2 cellular contexts compared by ENCODE assay signal in the genomic region with DNA sequence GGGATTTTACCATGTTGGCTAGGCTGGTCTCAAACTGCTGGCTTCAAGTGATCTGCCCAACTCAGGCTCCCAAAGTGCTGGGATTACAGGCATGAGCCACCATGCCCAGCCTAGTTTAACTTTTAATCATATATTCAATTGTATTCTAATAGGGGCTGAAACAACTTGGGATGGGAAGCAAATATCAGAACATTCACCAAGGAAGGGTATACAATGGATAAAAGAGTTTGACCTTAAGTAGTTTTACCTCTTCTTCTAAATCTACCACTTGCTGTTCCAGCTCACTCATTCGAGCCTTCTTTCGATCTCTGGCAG.
TF ChIP-seq lines count a peak whose summit lies in the region.

No MANE protein-coding gene starts in this region.

TF ChIP-seq in SK-N-SH, 30 proteins besides CTCF, POLR2A, EP300 and RAD21 (continued from another document):
- TF ChIP-seq, protein P1, sequence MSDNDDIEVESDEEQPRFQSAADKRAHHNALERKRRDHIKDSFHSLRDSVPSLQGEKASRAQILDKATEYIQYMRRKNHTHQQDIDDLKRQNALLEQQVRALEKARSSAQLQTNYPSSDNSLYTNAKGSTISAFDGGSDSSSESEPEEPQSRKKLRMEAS (IDR thresholded peaks at IDR 0.05; ENCODE audit: low read depth), result no peak
- TF ChIP-seq MXI1 (IDR thresholded peaks at IDR 0.05; ENCODE audit: low read depth, low read length), result no peak
- TF ChIP-seq SMC3 (IDR thresholded peaks at IDR 0.05; ENCODE audit: low read depth, low read length), result no peak
- TF ChIP-seq RXRA (IDR thresholded peaks at IDR 0.05; ENCODE audit: borderline replicate concordance, low read depth), result no peak
- TF ChIP-seq, protein P2, sequence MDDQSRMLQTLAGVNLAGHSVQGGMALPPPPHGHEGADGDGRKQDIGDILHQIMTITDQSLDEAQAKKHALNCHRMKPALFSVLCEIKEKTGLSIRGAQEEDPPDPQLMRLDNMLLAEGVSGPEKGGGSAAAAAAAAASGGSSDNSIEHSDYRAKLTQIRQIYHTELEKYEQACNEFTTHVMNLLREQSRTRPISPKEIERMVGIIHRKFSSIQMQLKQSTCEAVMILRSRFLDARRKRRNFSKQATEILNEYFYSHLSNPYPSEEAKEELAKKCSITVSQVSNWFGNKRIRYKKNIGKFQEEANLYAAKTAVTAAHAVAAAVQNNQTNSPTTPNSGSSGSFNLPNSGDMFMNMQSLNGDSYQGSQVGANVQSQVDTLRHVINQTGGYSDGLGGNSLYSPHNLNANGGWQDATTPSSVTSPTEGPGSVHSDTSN (IDR thresholded peaks at IDR 0.05), result no peak
- no peak for TF ChIP-seq SIN3A (IDR thresholded peaks at IDR 0.05; ENCODE audit: borderline replicate concordance, low read depth, low read length)
- TF ChIP-seq, protein P3, sequence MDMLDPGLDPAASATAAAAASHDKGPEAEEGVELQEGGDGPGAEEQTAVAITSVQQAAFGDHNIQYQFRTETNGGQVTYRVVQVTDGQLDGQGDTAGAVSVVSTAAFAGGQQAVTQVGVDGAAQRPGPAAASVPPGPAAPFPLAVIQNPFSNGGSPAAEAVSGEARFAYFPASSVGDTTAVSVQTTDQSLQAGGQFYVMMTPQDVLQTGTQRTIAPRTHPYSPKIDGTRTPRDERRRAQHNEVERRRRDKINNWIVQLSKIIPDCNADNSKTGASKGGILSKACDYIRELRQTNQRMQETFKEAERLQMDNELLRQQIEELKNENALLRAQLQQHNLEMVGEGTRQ (IDR thresholded peaks at IDR 0.05; ENCODE audit: borderline replicate concordance, low read depth, low read length), result no peak
- TF ChIP-seq ELF1 (IDR thresholded peaks at IDR 0.05), result no peak
- no peak for TF ChIP-seq EZH2phosphoT487 (IDR thresholded peaks at IDR 0.05; ENCODE audit: borderline replicate concordance, low read depth)

TF ChIP-seq in SK-N-SH treated with all-trans-retinoic acid at 6 μM for 48 hours, 23 proteins besides CTCF, POLR2A, EP300 and RAD21:
- TF ChIP-seq, protein P4, sequence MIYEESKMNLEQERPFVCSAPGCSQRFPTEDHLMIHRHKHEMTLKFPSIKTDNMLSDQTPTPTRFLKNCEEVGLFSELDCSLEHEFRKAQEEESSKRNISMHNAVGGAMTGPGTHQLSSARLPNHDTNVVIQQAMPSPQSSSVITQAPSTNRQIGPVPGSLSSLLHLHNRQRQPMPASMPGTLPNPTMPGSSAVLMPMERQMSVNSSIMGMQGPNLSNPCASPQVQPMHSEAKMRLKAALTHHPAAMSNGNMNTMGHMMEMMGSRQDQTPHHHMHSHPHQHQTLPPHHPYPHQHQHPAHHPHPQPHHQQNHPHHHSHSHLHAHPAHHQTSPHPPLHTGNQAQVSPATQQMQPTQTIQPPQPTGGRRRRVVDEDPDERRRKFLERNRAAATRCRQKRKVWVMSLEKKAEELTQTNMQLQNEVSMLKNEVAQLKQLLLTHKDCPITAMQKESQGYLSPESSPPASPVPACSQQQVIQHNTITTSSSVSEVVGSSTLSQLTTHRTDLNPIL (CRISPR knock-in tag; IDR thresholded peaks at IDR 0.05; ENCODE audit: low read depth), result no peak
- TF ChIP-seq ZNF70 (CRISPR knock-in tag; IDR thresholded peaks at IDR 0.05), result no peak
- TF ChIP-seq, protein P5, sequence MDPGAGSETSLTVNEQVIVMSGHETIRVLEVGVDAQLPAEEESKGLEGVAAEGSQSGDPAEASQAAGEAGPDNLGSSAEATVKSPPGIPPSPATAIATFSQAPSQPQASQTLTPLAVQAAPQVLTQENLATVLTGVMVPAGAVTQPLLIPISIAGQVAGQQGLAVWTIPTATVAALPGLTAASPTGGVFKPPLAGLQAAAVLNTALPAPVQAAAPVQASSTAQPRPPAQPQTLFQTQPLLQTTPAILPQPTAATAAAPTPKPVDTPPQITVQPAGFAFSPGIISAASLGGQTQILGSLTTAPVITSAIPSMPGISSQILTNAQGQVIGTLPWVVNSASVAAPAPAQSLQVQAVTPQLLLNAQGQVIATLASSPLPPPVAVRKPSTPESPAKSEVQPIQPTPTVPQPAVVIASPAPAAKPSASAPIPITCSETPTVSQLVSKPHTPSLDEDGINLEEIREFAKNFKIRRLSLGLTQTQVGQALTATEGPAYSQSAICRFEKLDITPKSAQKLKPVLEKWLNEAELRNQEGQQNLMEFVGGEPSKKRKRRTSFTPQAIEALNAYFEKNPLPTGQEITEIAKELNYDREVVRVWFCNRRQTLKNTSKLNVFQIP (CRISPR knock-in tag; IDR thresholded peaks at IDR 0.05; ENCODE audit: borderline replicate concordance, low read depth), result no peak
- TF ChIP-seq GLIS3 (CRISPR knock-in tag; IDR thresholded peaks at IDR 0.05), result no peak
- no peak for TF ChIP-seq ARNTL (CRISPR knock-in tag; IDR thresholded peaks at IDR 0.05; ENCODE audit: borderline replicate concordance, low read depth)
- TF ChIP-seq BACH2 (CRISPR knock-in tag; IDR thresholded peaks at IDR 0.05; ENCODE audit: borderline replicate concordance), result no peak
- no peak for TF ChIP-seq TCF4 (CRISPR knock-in tag; IDR thresholded peaks at IDR 0.05; ENCODE audit: borderline replicate concordance)
- TF ChIP-seq ZFP3 (CRISPR knock-in tag; IDR thresholded peaks at IDR 0.05), result no peak
- TF ChIP-seq, protein P6, sequence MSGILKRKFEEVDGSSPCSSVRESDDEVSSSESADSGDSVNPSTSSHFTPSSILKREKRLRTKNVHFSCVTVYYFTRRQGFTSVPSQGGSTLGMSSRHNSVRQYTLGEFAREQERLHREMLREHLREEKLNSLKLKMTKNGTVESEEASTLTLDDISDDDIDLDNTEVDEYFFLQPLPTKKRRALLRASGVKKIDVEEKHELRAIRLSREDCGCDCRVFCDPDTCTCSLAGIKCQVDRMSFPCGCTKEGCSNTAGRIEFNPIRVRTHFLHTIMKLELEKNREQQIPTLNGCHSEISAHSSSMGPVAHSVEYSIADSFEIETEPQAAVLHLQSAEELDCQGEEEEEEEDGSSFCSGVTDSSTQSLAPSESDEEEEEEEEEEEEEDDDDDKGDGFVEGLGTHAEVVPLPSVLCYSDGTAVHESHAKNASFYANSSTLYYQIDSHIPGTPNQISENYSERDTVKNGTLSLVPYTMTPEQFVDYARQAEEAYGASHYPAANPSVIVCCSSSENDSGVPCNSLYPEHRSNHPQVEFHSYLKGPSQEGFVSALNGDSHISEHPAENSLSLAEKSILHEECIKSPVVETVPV (CRISPR knock-in tag; IDR thresholded peaks at IDR 0.05), result no peak
- TF ChIP-seq, protein P7, sequence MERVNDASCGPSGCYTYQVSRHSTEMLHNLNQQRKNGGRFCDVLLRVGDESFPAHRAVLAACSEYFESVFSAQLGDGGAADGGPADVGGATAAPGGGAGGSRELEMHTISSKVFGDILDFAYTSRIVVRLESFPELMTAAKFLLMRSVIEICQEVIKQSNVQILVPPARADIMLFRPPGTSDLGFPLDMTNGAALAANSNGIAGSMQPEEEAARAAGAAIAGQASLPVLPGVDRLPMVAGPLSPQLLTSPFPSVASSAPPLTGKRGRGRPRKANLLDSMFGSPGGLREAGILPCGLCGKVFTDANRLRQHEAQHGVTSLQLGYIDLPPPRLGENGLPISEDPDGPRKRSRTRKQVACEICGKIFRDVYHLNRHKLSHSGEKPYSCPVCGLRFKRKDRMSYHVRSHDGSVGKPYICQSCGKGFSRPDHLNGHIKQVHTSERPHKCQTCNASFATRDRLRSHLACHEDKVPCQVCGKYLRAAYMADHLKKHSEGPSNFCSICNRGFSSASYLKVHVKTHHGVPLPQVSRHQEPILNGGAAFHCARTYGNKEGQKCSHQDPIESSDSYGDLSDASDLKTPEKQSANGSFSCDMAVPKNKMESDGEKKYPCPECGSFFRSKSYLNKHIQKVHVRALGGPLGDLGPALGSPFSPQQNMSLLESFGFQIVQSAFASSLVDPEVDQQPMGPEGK (CRISPR knock-in tag; IDR thresholded peaks at IDR 0.05; ENCODE audit: borderline replicate concordance), result no peak
- no peak for TF ChIP-seq SNAI2 (CRISPR knock-in tag; IDR thresholded peaks at IDR 0.05)
- no peak for TF ChIP-seq ZNF565 (CRISPR knock-in tag; conservative IDR thresholded peaks at IDR 0.05; ENCODE audit: low read depth)
